Comparison of ENCODE assay signal across 8 cellular contexts in genomic region chr6:25991785-25992412, GRCh38. TPM values are rescaled to one million over a fixed set of nuclear protein-coding genes. Genes with fewer than 3 reads are reported as not detected.
A peak's percentile ranks its signal among the peaks of the same experiment; 100 is the strongest.
DNase-seq lines count a peak whose midpoint lies in the region; ATAC-seq and TF ChIP-seq lines count a peak whose summit lies in the region.

No MANE protein-coding gene starts in this region.

- DNase-seq in KBM-7 = peak; percentile 88
- DNase-seq in SJSA1 (ENCODE audit: low read depth in 1 of 2, low spot score in 2 of 2) = peak in 1 of 2 experiments; percentile 57
- DNase-seq in activated naive CD4-positive, alpha-beta T cell treated with anti-CD3 and anti-CD28 coated beads, Interleukin-2, amount 50 U/mL, for 72 hours (ENCODE audit: low spot score in 2 of 2) = peak; percentile 38 to 75
- DNase-seq in glomerular endothelial cell (ENCODE audit: extremely low read depth, low read depth, low spot score) = peak; percentile 36
- DNase-seq in thyroid gland = peak; percentile 73 to 79

- no peak for TF ChIP-seq POLR2A in thyroid gland (IDR thresholded peaks at IDR 0.05)

- no peaks in the 10 kb centered on the region for H3K9me2 ChIP-seq in DOHH2 (replicated peaks; ENCODE audit: control insufficient read depth, low read length)

- peak overlapping the region; percentile 82 for H3K4me2 ChIP-seq in DOHH2 (ENCODE audit: low read length)

- intact Hi-C loops in thyroid gland (cut with DNase I) = no loop called here

- H3F3A ChIP-seq in DOHH2 (ENCODE audit: control insufficient read depth, insufficient read depth) = peaks cover 50% of the 10 kb centered on the region

- H3K36me3 Mint-ChIP-seq in activated naive CD4-positive, alpha-beta T cell treated with anti-CD3 and anti-CD28 coated beads, Interleukin-2, amount 50 U/mL, for 72 hours = peaks cover 6 to 14% of the 10 kb centered on the region in 2 donors

- in situ Hi-C loops in KBM-7 (cut with MboI; ENCODE audit: low pct_unique_long_range_greater_than_20kb, low sequenced_read_pairs) = no loop called here

- peak overlapping the region; percentile 83 for H3K27ac ChIP-seq in DOHH2 (ENCODE audit: low read depth, low read length)
- peak overlapping the region; percentile 55 for H3K27ac ChIP-seq in SJSA1
- H3K27ac ChIP-seq in neutrophil = peak overlapping the region; percentile 92
- H3K27ac ChIP-seq in thyroid gland = peak overlapping the region; percentile 80 to 95 (median 92)

- H4K20me1 ChIP-seq in DOHH2 (ENCODE audit: control insufficient read depth, insufficient read depth, low read depth, low read length) = no peaks in the 10 kb centered on the region

- H3K27ac Mint-ChIP-seq in activated naive CD4-positive, alpha-beta T cell treated with anti-CD3 and anti-CD28 coated beads, Interleukin-2, amount 50 U/mL, for 72 hours = peak overlapping the region; percentile 89 to 96

- peaks cover 13% of the 10 kb centered on the region for H3K36me3 ChIP-seq in DOHH2 (ENCODE audit: control insufficient read depth, low read length)
- peaks cover 5% of the 10 kb centered on the region for H3K36me3 ChIP-seq in SJSA1
- H3K36me3 ChIP-seq in neutrophil = peaks cover 25% of the 10 kb centered on the region
- H3K36me3 ChIP-seq in thyroid gland = peaks cover 0 to 4% of the 10 kb centered on the region in 2 donors

- peak; percentile 56 for ATAC-seq in GM21786 (IDR thresholded peaks at IDR 0.05; ENCODE audit: unreplicated experiment)
- peak; percentile 40 to 69 for ATAC-seq in activated naive CD4-positive, alpha-beta T cell treated with anti-CD3 and anti-CD28 coated beads, Interleukin-2, amount 50 U/mL, for 72 hours

- H3K27me3 ChIP-seq in DOHH2 (ENCODE audit: control insufficient read depth, low read length) (no peaks in the 10 kb centered on the region), SJSA1 (replicated peaks) (no peaks in the 10 kb centered on the region), neutrophil (no peaks in the 10 kb centered on the region), thyroid gland (no peaks in the 10 kb centered on the region)

- H3K4me1 ChIP-seq in DOHH2 (ENCODE audit: control insufficient read depth, low read length) = peaks cover 51% of the 10 kb centered on the region
- peaks cover 6% of the 10 kb centered on the region for H3K4me1 ChIP-seq in SJSA1 (replicated peaks)
- H3K4me1 ChIP-seq in neutrophil (ENCODE audit: control insufficient read depth in 1 of 2, insufficient read depth in 1 of 2, low read depth in 1 of 2, low read length in 1 of 2) = peaks cover 21 to 22% of the 10 kb centered on the region in 2 experiments
- H3K4me1 ChIP-seq in thyroid gland = peaks cover 6 to 10% of the 10 kb centered on the region in 2 donors

- peak overlapping the region; percentile 97 for H3K4me3 ChIP-seq in DOHH2 (ENCODE audit: low read length)
- peak overlapping the region; percentile 46 for H3K4me3 ChIP-seq in SJSA1
- peak overlapping the region; percentile 71 to 72 for H3K4me3 ChIP-seq in neutrophil (ENCODE audit: low read depth in 1 of 2, low read length in 1 of 2)
- peak overlapping the region; percentile 17 to 45 (median 23) for H3K4me3 ChIP-seq in thyroid gland (replicated peaks in 1 of 3)

- WGBS in thyroid gland, 2 donors = 4% methylated on average over 17 to 21 of the region's 30 CpGs

- H3K79me2 ChIP-seq in DOHH2 (ENCODE audit: control insufficient read depth, low read length) = peaks cover 15% of the 10 kb centered on the region

- TF ChIP-seq CTCF in DOHH2 (IDR thresholded peaks at IDR 0.05; ENCODE audit: low read depth, low read length, poor library complexity, severe bottlenecking) = no peak
- peak; percentile 21 for TF ChIP-seq CTCF in neutrophil (IDR thresholded peaks at IDR 0.05)
- peak in 1 of 6 experiments; percentile 8 for TF ChIP-seq CTCF in thyroid gland (IDR thresholded peaks at IDR 0.05)

- H3K9me3 ChIP-seq in DOHH2 (ENCODE audit: control insufficient read depth, insufficient read depth, low read length) (no peaks in the 10 kb centered on the region), SJSA1 (replicated peaks) (no peaks in the 10 kb centered on the region), neutrophil (no peaks in the 10 kb centered on the region), thyroid gland (no peaks in the 10 kb centered on the region)

- no peaks in the 10 kb centered on the region for H3K9me3 Mint-ChIP-seq in activated naive CD4-positive, alpha-beta T cell treated with anti-CD3 and anti-CD28 coated beads, Interleukin-2, amount 50 U/mL, for 72 hours

RNA-seq across cellular contexts. Expression of gene TRIM38, which starts 29.3 kb away (rescaled TPM):
- 7.0 and 7.2 TPM in 2 replicates for total RNA-seq in SJSA1 (2014; rRNA removed; shearing (Covaris generic))
- total RNA-seq in activated naive CD4-positive, alpha-beta T cell treated with anti-CD3 and anti-CD28 coated beads, Interleukin-2, amount 50 U/mL, for 72 hours = 10 to 100 TPM; 37.7 to 39.8 TPM
- 10.1 and 12.3 TPM in 2 replicates for total RNA-seq in glomerular endothelial cell
- total RNA-seq in thyroid gland = 10 to 100 TPM; 11.5 to 14.0 (median 12.4) TPM

Comparison
In these comparisons a context has a peak if more than half of its experiments do, and no peak if none do; other contexts are left out.
1. H3K4me3 ChIP-seq: peak in every context shown above with its lines; median percentile 97 in DOHH2; 72 in neutrophil; 46 in SJSA1; 23 in thyroid gland.